Comparison of ENCODE assay signal across 24 cellular contexts in the genomic region with DNA sequence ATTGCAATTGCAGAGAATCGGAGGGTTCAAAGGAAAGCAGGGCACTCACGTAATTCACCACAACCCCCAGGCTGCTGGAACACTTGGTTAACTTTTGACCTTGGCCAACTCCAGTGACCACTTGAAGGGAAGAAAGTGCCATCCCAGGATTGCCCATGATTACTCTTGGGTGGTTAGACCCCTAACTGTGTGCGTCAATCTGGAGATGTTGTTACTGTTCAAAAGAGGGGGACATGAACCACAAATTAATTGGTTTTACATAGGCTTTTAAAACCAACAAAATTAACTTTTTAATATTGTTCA.
"Had no signal": no experiment of that assay in that cellular context is flagged by ENCODE, and none has a peak within 500 bp of the region (broad histone marks: within the 10 kb centered on the region; RNA-seq: fewer than 3 reads in every experiment).

No MANE protein-coding gene starts in this region.

- H3K27ac Mint-ChIP-seq: effector memory CD8-positive, alpha-beta T cell; nephron progenitor cell; stimulated activated naive CD8-positive, alpha-beta T cell treated with anti-CD3 and anti-CD28 coated beads, Interleukin-15, Interleukin-2, amounts not matched to agents 100 ng/mL and 50 ng/mL, for 24 hours had no signal

- H3K27me3 ChIP-seq: esophagus squamous epithelium, heart right ventricle, left lung, spleen, transverse colon, vagina had no signal

- ATAC-seq: effector memory CD8-positive, alpha-beta T cell; heart right ventricle; left cardiac atrium; left lung; naive thymus-derived CD8-positive, alpha-beta T cell; psoas muscle; right cardiac atrium; stimulated activated memory B cell treated with anti-CD40 and anti-IgM and Interleukin-4, amounts not matched to agents 10 μg/mL and 1 μg/mL and 100 μg/mL, for 72 hours had no signal

- H3K4me3 Mint-ChIP-seq: effector memory CD8-positive, alpha-beta T cell; naive thymus-derived CD8-positive, alpha-beta T cell; nephron progenitor cell; stimulated activated memory B cell treated with anti-CD40 and anti-IgM and Interleukin-4, amounts not matched to agents 10 μg/mL and 1 μg/mL and 100 μg/mL, for 72 hours; stimulated activated naive CD8-positive, alpha-beta T cell treated with anti-CD3 and anti-CD28 coated beads, Interleukin-15, Interleukin-2, amounts not matched to agents 100 ng/mL and 50 ng/mL, for 24 hours had no signal

- H3K36me3 ChIP-seq: esophagus squamous epithelium, heart right ventricle, left lung, spleen, transverse colon, vagina had no signal

- DNase-seq: cortex of kidney; effector memory CD8-positive, alpha-beta T cell; erythroblast; esophagus squamous epithelium; foreskin melanocyte; glutamatergic neuron; heart right ventricle; hippocampal formation; left cardiac atrium; left lung; naive thymus-derived CD8-positive, alpha-beta T cell; nephron progenitor cell; nucleus accumbens; psoas muscle; right cardiac atrium; spleen; stimulated activated CD4-positive, alpha-beta T cell treated with anti-CD3 and anti-CD28 coated beads, Interleukin-4, amount 100 ng/mL, for 4 hours; transverse colon had no signal

- H3K27me3 Mint-ChIP-seq: effector memory CD8-positive, alpha-beta T cell; naive thymus-derived CD8-positive, alpha-beta T cell; stimulated activated memory B cell treated with anti-CD40 and anti-IgM and Interleukin-4, amounts not matched to agents 10 μg/mL and 1 μg/mL and 100 μg/mL, for 72 hours; stimulated activated naive CD8-positive, alpha-beta T cell treated with anti-CD3 and anti-CD28 coated beads, Interleukin-15, Interleukin-2, amounts not matched to agents 100 ng/mL and 50 ng/mL, for 24 hours had no signal

- H3K9me3 Mint-ChIP-seq: effector memory CD8-positive, alpha-beta T cell; naive thymus-derived CD8-positive, alpha-beta T cell; nephron progenitor cell; stimulated activated memory B cell treated with anti-CD40 and anti-IgM and Interleukin-4, amounts not matched to agents 10 μg/mL and 1 μg/mL and 100 μg/mL, for 72 hours; stimulated activated naive CD8-positive, alpha-beta T cell treated with anti-CD3 and anti-CD28 coated beads, Interleukin-15, Interleukin-2, amounts not matched to agents 100 ng/mL and 50 ng/mL, for 24 hours had no signal

- H3K9me3 ChIP-seq: esophagus squamous epithelium, left lung, psoas muscle, spleen, transverse colon, vagina had no signal

- H3K4me1 Mint-ChIP-seq: nephron progenitor cell had no signal

- H3K4me3 ChIP-seq: esophagus squamous epithelium, heart right ventricle, left lung, psoas muscle, skin epidermis, spleen, transverse colon, vagina had no signal

- H3K36me3 Mint-ChIP-seq: naive thymus-derived CD8-positive, alpha-beta T cell; stimulated activated memory B cell treated with anti-CD40 and anti-IgM and Interleukin-4, amounts not matched to agents 10 μg/mL and 1 μg/mL and 100 μg/mL, for 72 hours had no signal

- FAIRE-seq: endometrium, islet of Langerhans had no signal

- H3K4me1 ChIP-seq: psoas muscle, transverse colon had no signal

- H3K27ac ChIP-seq: esophagus squamous epithelium, heart right ventricle, left lung, psoas muscle, skin epidermis, spleen, transverse colon, vagina had no signal
